In the genomic region with DNA sequence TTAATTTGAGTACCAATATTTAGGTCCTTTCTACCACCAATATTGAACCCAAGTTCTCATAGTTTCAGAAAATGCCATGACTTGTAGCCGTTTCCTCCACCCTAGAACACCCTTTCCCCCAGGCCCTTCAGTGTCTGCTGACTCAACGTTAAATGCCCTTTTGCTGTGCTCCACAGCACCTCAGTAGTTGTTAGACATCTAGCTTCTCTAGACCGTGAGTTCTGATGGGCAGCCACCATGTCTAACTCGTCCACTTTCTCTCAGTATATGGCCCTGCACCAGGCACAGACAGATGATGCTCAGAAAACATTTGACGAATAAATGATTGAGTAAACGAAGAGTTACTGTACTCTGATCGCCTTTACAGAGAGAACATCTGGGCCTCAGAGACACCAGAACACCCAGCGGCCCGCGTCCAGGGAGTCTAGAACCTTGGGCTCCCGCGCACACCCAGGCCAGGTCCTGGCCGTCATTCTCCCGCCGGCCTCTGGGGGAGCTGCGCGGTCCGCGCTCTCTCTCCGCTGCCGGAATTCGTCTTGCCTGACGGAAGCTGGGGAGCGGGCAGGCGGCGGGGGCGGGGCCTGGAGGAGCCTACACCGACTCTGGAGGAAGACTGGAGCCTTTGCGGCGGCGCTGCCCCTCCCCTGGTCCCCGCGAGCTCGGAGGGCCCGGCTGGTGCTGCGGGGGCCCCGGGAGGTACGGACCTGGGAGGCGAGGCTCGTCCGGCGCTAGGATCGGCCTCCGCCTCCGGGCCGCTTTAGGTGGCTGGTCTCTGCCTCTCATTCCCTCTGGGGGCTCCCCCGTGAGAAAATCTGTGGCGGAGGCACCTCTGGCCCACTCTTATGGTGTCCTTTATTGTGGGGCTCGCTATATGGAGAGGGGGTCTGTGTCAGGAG, we compare ENCODE assay signal across 7 cellular contexts. TPM values are rescaled to one million over a fixed set of nuclear protein-coding genes. Genes with fewer than 3 reads are reported as not detected.
DNase-seq lines count a peak whose midpoint lies in the region; ATAC-seq, FAIRE-seq and TF ChIP-seq lines count a peak whose summit lies in the region.

A gene (plus strand): TSS at position 582 of the 896 bp plus-strand sequence. CDS start 1,488 bp downstream, outside the sequence.

- CTCF ChIA-PET in WTC11 (lab: Charles Lee): interaction anchor here (0.5 to 6.8 kb wide), 50 partner anchors 7 to 1775 kb away, joined by 3 to 108 read pairs (median 4); a partner anchor contains a TSS

- no peaks in the 10 kb centered on the region for H3K27me3 Mint-ChIP-seq in WTC11 (ENCODE audit: low read depth)

- POLR2A ChIA-PET in WTC11 (lab: Charles Lee): interaction anchor here (1.0 to 1.3 kb wide), 5 partner anchors 9 to 331 kb away, joined by 3 to 8 read pairs (median 5); a partner anchor contains a TSS

- ATAC-seq in GM18511 (IDR thresholded peaks at IDR 0.05; ENCODE audit: unreplicated experiment) (peak; percentile 58), HG03135 (IDR thresholded peaks at IDR 0.05; ENCODE audit: unreplicated experiment) (peak; percentile 50), WTC11 (peak; percentile 72)

- H3K27me3 ChIP-seq in bronchial epithelial cell (ENCODE audit: control insufficient read depth, insufficient read depth, low read length): no peaks in the 10 kb centered on the region

- H3K27ac Mint-ChIP-seq in WTC11: peak within 1 kb of the TSS; percentile 89

- DNase-seq in NCI-H2227 treated with DMSO at 0.1 percent for 48 hours (lab: John Stamatoyannopoulos, UW) (peak; percentile 85), WTC11 (ENCODE audit: low spot score) (peak; percentile 97), bronchial epithelial cell (ENCODE audit: low read depth) (peak; percentile 74), iris pigment epithelial cell (ENCODE audit: low read depth) (peak; percentile 94)
- peak; percentile 85 to 94 for DNase-seq in stimulated activated CD4-positive, alpha-beta T cell treated with anti-CD3 and anti-CD28 coated beads, Interleukin-12 subunit alpha, Interleukin-12 subunit beta, amount 100 ng/mL, for 24 hours (ENCODE audit: low read depth in 2 of 2)

- peak within 1 kb of the TSS; percentile 84 for H3K4me3 ChIP-seq in bronchial epithelial cell (ENCODE audit: low read depth, low read length)

- FAIRE-seq in bronchial epithelial cell (lab: Jason Lieb, UNC): no peak

- 0 out of 2 replicates have a peak, but pooled peaks cover 4% of the 10 kb centered on the region for H3K9me3 Mint-ChIP-seq in WTC11

- H3K36me3 ChIP-seq in bronchial epithelial cell (ENCODE audit: control insufficient read depth, insufficient read depth, low read length): peaks cover 18% of the 10 kb centered on the region

- peaks cover 40% of the 10 kb centered on the region for H3K4me1 Mint-ChIP-seq in WTC11

- H3K36me3 Mint-ChIP-seq in WTC11: peaks cover 34% of the 10 kb centered on the region

- peak within 1 kb of the TSS; percentile 95 for H3K4me3 Mint-ChIP-seq in WTC11

- TF ChIP-seq CTCF in WTC11 (IDR thresholded peaks at IDR 0.05) (peak; percentile 80), bronchial epithelial cell (IDR thresholded peaks at IDR 0.05; ENCODE audit: insufficient read depth, low read length, severe bottlenecking) (peak; percentile 90)

TF ChIP-seq in WTC11, 78 proteins besides CTCF, POLR2A, EP300 and RAD21 (continues in another document):
- TF ChIP-seq GTF2I (CRISPR knock-in tag; conservative IDR thresholded peaks at IDR 0.05) (no peak), JUN (CRISPR knock-in tag; IDR thresholded peaks at IDR 0.05) (no peak), FOXK1 (CRISPR knock-in tag; IDR thresholded peaks at IDR 0.05) (peak; percentile 81; the same call in 1 of the 2 replicates), NFE2L1 (CRISPR knock-in tag; IDR thresholded peaks at IDR 0.05) (no peak), RELA (CRISPR knock-in tag; IDR thresholded peaks at IDR 0.05; ENCODE audit: borderline replicate concordance) (no peak), TEAD1 (CRISPR knock-in tag; IDR thresholded peaks at IDR 0.05) (0 out of 2 replicates have a peak, but pooled peaks have one; percentile 52), ZNF396 (CRISPR knock-in tag; IDR thresholded peaks at IDR 0.05; ENCODE audit: borderline replicate concordance) (no peak; the same call in 1 of the 2 replicates), ZNF138 (CRISPR knock-in tag; conservative IDR thresholded peaks at IDR 0.05) (no peak)
- TF ChIP-seq, protein P1, sequence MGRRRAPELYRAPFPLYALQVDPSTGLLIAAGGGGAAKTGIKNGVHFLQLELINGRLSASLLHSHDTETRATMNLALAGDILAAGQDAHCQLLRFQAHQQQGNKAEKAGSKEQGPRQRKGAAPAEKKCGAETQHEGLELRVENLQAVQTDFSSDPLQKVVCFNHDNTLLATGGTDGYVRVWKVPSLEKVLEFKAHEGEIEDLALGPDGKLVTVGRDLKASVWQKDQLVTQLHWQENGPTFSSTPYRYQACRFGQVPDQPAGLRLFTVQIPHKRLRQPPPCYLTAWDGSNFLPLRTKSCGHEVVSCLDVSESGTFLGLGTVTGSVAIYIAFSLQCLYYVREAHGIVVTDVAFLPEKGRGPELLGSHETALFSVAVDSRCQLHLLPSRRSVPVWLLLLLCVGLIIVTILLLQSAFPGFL (CRISPR knock-in tag; IDR thresholded peaks at IDR 0.05; ENCODE audit: borderline replicate concordance): no peak
- TF ChIP-seq, protein P2, sequence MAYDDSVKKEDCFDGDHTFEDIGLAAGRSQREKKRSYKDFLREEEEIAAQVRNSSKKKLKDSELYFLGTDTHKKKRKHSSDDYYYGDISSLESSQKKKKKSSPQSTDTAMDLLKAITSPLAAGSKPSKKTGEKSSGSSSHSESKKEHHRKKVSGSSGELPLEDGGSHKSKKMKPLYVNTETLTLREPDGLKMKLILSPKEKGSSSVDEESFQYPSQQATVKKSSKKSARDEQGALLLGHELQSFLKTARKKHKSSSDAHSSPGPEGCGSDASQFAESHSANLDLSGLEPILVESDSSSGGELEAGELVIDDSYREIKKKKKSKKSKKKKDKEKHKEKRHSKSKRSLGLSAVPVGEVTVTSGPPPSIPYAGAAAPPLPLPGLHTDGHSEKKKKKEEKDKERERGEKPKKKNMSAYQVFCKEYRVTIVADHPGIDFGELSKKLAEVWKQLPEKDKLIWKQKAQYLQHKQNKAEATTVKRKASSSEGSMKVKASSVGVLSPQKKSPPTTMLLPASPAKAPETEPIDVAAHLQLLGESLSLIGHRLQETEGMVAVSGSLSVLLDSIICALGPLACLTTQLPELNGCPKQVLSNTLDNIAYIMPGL (CRISPR knock-in tag; IDR thresholded peaks at IDR 0.05): peak; percentile 89
- TF ChIP-seq, protein P3, sequence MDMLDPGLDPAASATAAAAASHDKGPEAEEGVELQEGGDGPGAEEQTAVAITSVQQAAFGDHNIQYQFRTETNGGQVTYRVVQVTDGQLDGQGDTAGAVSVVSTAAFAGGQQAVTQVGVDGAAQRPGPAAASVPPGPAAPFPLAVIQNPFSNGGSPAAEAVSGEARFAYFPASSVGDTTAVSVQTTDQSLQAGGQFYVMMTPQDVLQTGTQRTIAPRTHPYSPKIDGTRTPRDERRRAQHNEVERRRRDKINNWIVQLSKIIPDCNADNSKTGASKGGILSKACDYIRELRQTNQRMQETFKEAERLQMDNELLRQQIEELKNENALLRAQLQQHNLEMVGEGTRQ (CRISPR knock-in tag; IDR thresholded peaks at IDR 0.05): peak; percentile 45; the same call in 1 of the 2 replicates
- TF ChIP-seq, protein P4, sequence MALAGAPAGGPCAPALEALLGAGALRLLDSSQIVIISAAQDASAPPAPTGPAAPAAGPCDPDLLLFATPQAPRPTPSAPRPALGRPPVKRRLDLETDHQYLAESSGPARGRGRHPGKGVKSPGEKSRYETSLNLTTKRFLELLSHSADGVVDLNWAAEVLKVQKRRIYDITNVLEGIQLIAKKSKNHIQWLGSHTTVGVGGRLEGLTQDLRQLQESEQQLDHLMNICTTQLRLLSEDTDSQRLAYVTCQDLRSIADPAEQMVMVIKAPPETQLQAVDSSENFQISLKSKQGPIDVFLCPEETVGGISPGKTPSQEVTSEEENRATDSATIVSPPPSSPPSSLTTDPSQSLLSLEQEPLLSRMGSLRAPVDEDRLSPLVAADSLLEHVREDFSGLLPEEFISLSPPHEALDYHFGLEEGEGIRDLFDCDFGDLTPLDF (CRISPR knock-in tag; IDR thresholded peaks at IDR 0.05): no peak
- TF ChIP-seq, protein P5, sequence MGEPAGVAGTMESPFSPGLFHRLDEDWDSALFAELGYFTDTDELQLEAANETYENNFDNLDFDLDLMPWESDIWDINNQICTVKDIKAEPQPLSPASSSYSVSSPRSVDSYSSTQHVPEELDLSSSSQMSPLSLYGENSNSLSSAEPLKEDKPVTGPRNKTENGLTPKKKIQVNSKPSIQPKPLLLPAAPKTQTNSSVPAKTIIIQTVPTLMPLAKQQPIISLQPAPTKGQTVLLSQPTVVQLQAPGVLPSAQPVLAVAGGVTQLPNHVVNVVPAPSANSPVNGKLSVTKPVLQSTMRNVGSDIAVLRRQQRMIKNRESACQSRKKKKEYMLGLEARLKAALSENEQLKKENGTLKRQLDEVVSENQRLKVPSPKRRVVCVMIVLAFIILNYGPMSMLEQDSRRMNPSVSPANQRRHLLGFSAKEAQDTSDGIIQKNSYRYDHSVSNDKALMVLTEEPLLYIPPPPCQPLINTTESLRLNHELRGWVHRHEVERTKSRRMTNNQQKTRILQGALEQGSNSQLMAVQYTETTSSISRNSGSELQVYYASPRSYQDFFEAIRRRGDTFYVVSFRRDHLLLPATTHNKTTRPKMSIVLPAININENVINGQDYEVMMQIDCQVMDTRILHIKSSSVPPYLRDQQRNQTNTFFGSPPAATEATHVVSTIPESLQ (CRISPR knock-in tag; IDR thresholded peaks at IDR 0.05): no peak
- TF ChIP-seq, protein P6, sequence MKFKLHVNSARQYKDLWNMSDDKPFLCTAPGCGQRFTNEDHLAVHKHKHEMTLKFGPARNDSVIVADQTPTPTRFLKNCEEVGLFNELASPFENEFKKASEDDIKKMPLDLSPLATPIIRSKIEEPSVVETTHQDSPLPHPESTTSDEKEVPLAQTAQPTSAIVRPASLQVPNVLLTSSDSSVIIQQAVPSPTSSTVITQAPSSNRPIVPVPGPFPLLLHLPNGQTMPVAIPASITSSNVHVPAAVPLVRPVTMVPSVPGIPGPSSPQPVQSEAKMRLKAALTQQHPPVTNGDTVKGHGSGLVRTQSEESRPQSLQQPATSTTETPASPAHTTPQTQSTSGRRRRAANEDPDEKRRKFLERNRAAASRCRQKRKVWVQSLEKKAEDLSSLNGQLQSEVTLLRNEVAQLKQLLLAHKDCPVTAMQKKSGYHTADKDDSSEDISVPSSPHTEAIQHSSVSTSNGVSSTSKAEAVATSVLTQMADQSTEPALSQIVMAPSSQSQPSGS (CRISPR knock-in tag; IDR thresholded peaks at IDR 0.05; ENCODE audit: borderline replicate concordance, low read depth): no peak

RNA-seq across cellular contexts. Expression of the gene that starts here (rescaled TPM):
- total RNA-seq in WTC11 (2021) (31.9 to 37.3 TPM (median 36.1 TPM) in 3 replicates), bronchial epithelial cell (13.7 and 31.1 TPM in 2 replicates)

Comparison
In these comparisons a context has a peak if more than half of its experiments do, and no peak if none do; other contexts are left out.
1. Peak in every context shown above with its lines: DNase-seq, ATAC-seq and H3K4me3 ChIP-seq.